In genomic region chr21:27132270-27132669, GRCh38 we compare ENCODE assay signal across 22 cellular contexts.
DNase-seq lines count a peak whose midpoint lies in the region; ATAC-seq, FAIRE-seq and TF ChIP-seq lines count a peak whose summit lies in the region.
"Had no signal": no experiment of that assay in that cellular context is flagged by ENCODE, and none has a peak within 500 bp of the region (broad histone marks: within the 10 kb centered on the region; RNA-seq: fewer than 3 reads in every experiment).

No MANE protein-coding gene starts in this region.

- no peak for TF ChIP-seq RAD21 in H1 (IDR thresholded peaks at IDR 0.05 in 1 of 2, conservative IDR thresholded peaks at IDR 0.05 in 1 of 2; ENCODE audit: low read depth in 2 of 2, low read length in 2 of 2)

- ATAC-seq in psoas muscle, result no peak
- ATAC-seq: effector memory CD8-positive, alpha-beta T cell; gastroesophageal sphincter; Panc1 had no signal

- TF ChIP-seq POLR2A in H1 (IDR thresholded peaks at IDR 0.05; ENCODE audit: control extremely low read depth in 1 of 2, low read depth in 2 of 2, low read length in 2 of 2) (no peak), breast epithelium (IDR thresholded peaks at IDR 0.05) (no peak)

- H4K91ac ChIP-seq in H1 (replicated peaks; ENCODE audit: insufficient read length, low read length), result no peak overlapping the region

- WGBS in H1 (ENCODE audit: extremely low coverage in 1 of 2, insufficient coverage in 1 of 2, insufficient read length in 1 of 2, insufficient replicate concordance in 2 of 2, low coverage in 1 of 2, low lambda C conversion rate in 2 of 2, missing lambda C conversion rate in 1 of 2), 2 experiments, result 91% methylated on average over 2 of the region's 2 CpGs; no CpG with 5 or more reads in 1 of the 2 experiments
- no CpG with 5 or more reads among the region's 2 CpGs for WGBS in mesendoderm (ENCODE audit: extremely low coverage, insufficient coverage, low lambda C conversion rate)
- 51 to 75% (median 63%) methylated on average over 2 of the region's 2 CpGs for WGBS in psoas muscle, 3 donors

- H4K20me1 ChIP-seq in H1 (replicated peaks in 1 of 2; ENCODE audit: control insufficient read depth in 1 of 2, insufficient read depth in 2 of 2, low read length in 2 of 2), result no peaks in the 10 kb centered on the region

- no peak overlapping the region for H2AFZ ChIP-seq in H1 (ENCODE audit: low read length)

- H2AK5ac ChIP-seq in H1 (ENCODE audit: low read depth, low read length) (no peak overlapping the region), mesendoderm (ENCODE audit: low read length) (no peak overlapping the region)

- H4K5ac ChIP-seq in H1 (ENCODE audit: insufficient read length, low read depth, low read length), result no peak overlapping the region
- no peak overlapping the region for H4K5ac ChIP-seq in mesendoderm (ENCODE audit: low read length)

- no peak for TF ChIP-seq EP300 in H1 (IDR thresholded peaks at IDR 0.05; ENCODE audit: borderline replicate concordance in 1 of 2, low read depth in 2 of 2, low read length in 2 of 2)

- H2BK12ac ChIP-seq in H1 (ENCODE audit: low read depth, low read length), result no peak overlapping the region

- H2BK5ac ChIP-seq in H1 (ENCODE audit: low read depth, low read length) (no peak overlapping the region), mesendoderm (ENCODE audit: low read length) (no peak overlapping the region)

- H3K56ac ChIP-seq in H1 (replicated peaks; ENCODE audit: insufficient read length, low read depth, low read length), result no peak overlapping the region
- H3K56ac ChIP-seq in mesendoderm (ENCODE audit: low read length), result no peak overlapping the region

- H3K79me2 ChIP-seq in H1 (ENCODE audit: control insufficient read depth in 1 of 2, insufficient read depth in 2 of 2, low read length in 2 of 2) (no peaks in the 10 kb centered on the region), mesendoderm (ENCODE audit: control insufficient read depth, insufficient read depth, low read length) (no peaks in the 10 kb centered on the region)

- TF ChIP-seq CTCF in AG04450 (IDR thresholded peaks at IDR 0.05; ENCODE audit: low read depth, low read length) (no peak), H1 (IDR thresholded peaks at IDR 0.05; ENCODE audit: control extremely low read depth in 1 of 3, insufficient read depth in 1 of 3, low read depth in 1 of 3, low read length in 3 of 3) (no peak), psoas muscle (IDR thresholded peaks at IDR 0.05) (no peak), breast epithelium (IDR thresholded peaks at IDR 0.05) (no peak)

- intact Hi-C loops in psoas muscle (cut with DNase I) (no loop called here), breast epithelium (cut with DNase I; ENCODE audit: low total_unique reads) (no loop called here)

- H3K4me1 ChIP-seq in H1 (replicated peaks in 1 of 4; ENCODE audit: control insufficient read depth in 3 of 4, insufficient read depth in 4 of 4, low read length in 3 of 4) (no peaks in the 10 kb centered on the region), mesendoderm (ENCODE audit: control insufficient read depth, low read depth, low read length) (no peaks in the 10 kb centered on the region), psoas muscle (no peaks in the 10 kb centered on the region), breast epithelium (no peaks in the 10 kb centered on the region)
- H3K4me1 ChIP-seq: gastroesophageal sphincter, vagina had no signal

- H2BK15ac ChIP-seq in H1 (ENCODE audit: low read length) (no peak overlapping the region), mesendoderm (replicated peaks; ENCODE audit: low read depth) (no peak overlapping the region)

- POLR2A ChIA-PET in AG04450 (lab: Yijun Ruan, JAX), result interaction anchor here (1.0 to 1.1 kb wide), 2 partner anchors 93 to 165 kb away, joined by 3 read pairs; partner anchors contain the start of gene ADAMTS5
- POLR2A ChIA-PET in H1 (lab: Charles Lee; ENCODE audit: partially characterized antibody), result no interaction called here

- H3K23me2 ChIP-seq in H1 (ENCODE audit: low read depth, low read length), result no peaks in the 10 kb centered on the region

- H3K27me3 ChIP-seq in AG04450 (ENCODE audit: control insufficient read depth, insufficient read depth, low read length) (no peaks in the 10 kb centered on the region), H1 (replicated peaks in 1 of 4; ENCODE audit: control insufficient read depth in 3 of 4, extremely low read depth in 1 of 4, insufficient read depth in 3 of 4, low read length in 3 of 4) (no peaks in the 10 kb centered on the region), mesendoderm (ENCODE audit: insufficient read depth, low read length, poor library complexity) (no peaks in the 10 kb centered on the region), psoas muscle (ENCODE audit: insufficient read depth in 3 of 3, low read length in 2 of 3) (no peaks in the 10 kb centered on the region), breast epithelium (no peaks in the 10 kb centered on the region)
- H3K27me3 ChIP-seq: brain microvascular endothelial cell, gastroesophageal sphincter, vagina had no signal

- H4K8ac ChIP-seq in H1 (ENCODE audit: extremely low read depth, insufficient read depth, low read length) (no peak overlapping the region), mesendoderm (ENCODE audit: low read depth, low read length) (no peak overlapping the region)

- H3K4me2 ChIP-seq in H1 (ENCODE audit: insufficient read depth in 1 of 2, low read depth in 2 of 2, low read length in 2 of 2) (no peak overlapping the region), mesendoderm (ENCODE audit: low read length) (no peak overlapping the region)
- H3K4me2 ChIP-seq: SK-N-SH had no signal

- H3K9ac ChIP-seq in H1 (replicated peaks in 1 of 4; ENCODE audit: extremely low read depth in 1 of 4, low read depth in 3 of 4, low read length in 3 of 4), result no peak overlapping the region
- no peak overlapping the region for H3K9ac ChIP-seq in mesendoderm (ENCODE audit: low read length)
- H3K9ac ChIP-seq: SK-N-SH had no signal

- H3K9me3 ChIP-seq in AG04450 (ENCODE audit: control insufficient read depth, insufficient read depth, low read length) (no peaks in the 10 kb centered on the region), H1 (ENCODE audit: insufficient read depth in 2 of 2, low read depth in 1 of 2, low read length in 1 of 2) (no peaks in the 10 kb centered on the region), psoas muscle (no peaks in the 10 kb centered on the region), breast epithelium (no peaks in the 10 kb centered on the region)
- H3K9me3 ChIP-seq: gastroesophageal sphincter, SK-N-SH, vagina had no signal

- no peaks in the 10 kb centered on the region for H3K36me3 ChIP-seq in H1 (ENCODE audit: control insufficient read depth in 2 of 4, insufficient read depth in 4 of 4, low read length in 3 of 4)
- H3K36me3 ChIP-seq in mesendoderm (ENCODE audit: control insufficient read depth, insufficient read depth, low read length), result no peaks in the 10 kb centered on the region
- no peaks in the 10 kb centered on the region for H3K36me3 ChIP-seq in psoas muscle (ENCODE audit: insufficient read depth in 1 of 2, low read depth in 1 of 2)
- H3K36me3 ChIP-seq in breast epithelium, result no peaks in the 10 kb centered on the region
- H3K36me3 ChIP-seq: brain microvascular endothelial cell, gastroesophageal sphincter, vagina had no signal

- CTCF ChIA-PET in AG04450 (lab: Charles Lee) (no interaction called here), H1 (lab: Charles Lee; ENCODE audit: partially characterized antibody) (interaction anchor here (0.6 kb wide), 1 partner anchor 365 kb away, joined by 3 read pairs; no protein-coding TSS in a partner anchor)

- H3K23ac ChIP-seq in H1 (ENCODE audit: insufficient read length), result no peak overlapping the region
- H3K23ac ChIP-seq in mesendoderm (ENCODE audit: low read length), result no peak overlapping the region

- DNase-seq in AG04450 (ENCODE audit: low read depth, low spot score) (peak; percentile 51), NCI-H226 (peak; percentile 22), H1 (ENCODE audit: low read depth in 1 of 2, low spot score in 2 of 2) (no peak), mesendoderm (peak; percentile 19), psoas muscle (no peak), breast epithelium (ENCODE audit: low spot score in 2 of 2) (no peak), NCI-H510A treated with DMSO at 0.1 percent for 48 hours (lab: John Stamatoyannopoulos, UW) (no peak), ecto neural progenitor cell (ENCODE audit: low spot score) (no peak)
- DNase-seq: activated CD4-positive, alpha-beta T cell treated with anti-CD3 and anti-CD28 coated beads for 4 hours; brain microvascular endothelial cell; effector memory CD8-positive, alpha-beta T cell; H7; mammary epithelial cell; NCI-H1694 treated with DMSO at 0.1 percent for 48 hours; nephron progenitor cell; retina; SK-N-SH; stimulated activated CD4-positive, alpha-beta T cell treated with anti-CD3 and anti-CD28 coated beads, Interleukin-1b, Interleukin-23, amount 100 ng/mL, for 48 hours had no signal

- H3K14ac ChIP-seq in H1 (ENCODE audit: insufficient read length), result no peak overlapping the region

- H3K4ac ChIP-seq in H1 (replicated peaks; ENCODE audit: insufficient read length, low read depth, low read length) (no peak overlapping the region), mesendoderm (ENCODE audit: low read depth, low read length) (no peak overlapping the region)

- no peak overlapping the region for H2BK120ac ChIP-seq in H1 (replicated peaks; ENCODE audit: low read depth, low read length)
- no peak overlapping the region for H2BK120ac ChIP-seq in mesendoderm (ENCODE audit: low read depth, low read length)

- H3K18ac ChIP-seq in H1 (ENCODE audit: extremely low read depth, low read length), result no peak overlapping the region
- H3K18ac ChIP-seq in mesendoderm (ENCODE audit: low read length), result no peak overlapping the region

- H3K27ac ChIP-seq in AG04450 (ENCODE audit: low read depth, low read length), result no peak overlapping the region
- H3K27ac ChIP-seq in H1 (ENCODE audit: low read depth, low read length), result no peak overlapping the region
- H3K27ac ChIP-seq in mesendoderm (ENCODE audit: low read depth, low read length), result no peak overlapping the region
- H3K27ac ChIP-seq in psoas muscle, result no peak overlapping the region
- no peak overlapping the region for H3K27ac ChIP-seq in breast epithelium
- H3K27ac ChIP-seq: brain microvascular endothelial cell, gastroesophageal sphincter, vagina had no signal

- no peak for FAIRE-seq in H1 (lab: Jason Lieb, UNC)
- FAIRE-seq: GM12892 had no signal

- H3K4me3 ChIP-seq in AG04450 (ENCODE audit: low read depth, low read length) (no peak overlapping the region), H1 (ENCODE audit: extremely low read depth in 1 of 4, insufficient read depth in 2 of 4, low read depth in 3 of 4, low read length in 4 of 4) (no peak overlapping the region), mesendoderm (ENCODE audit: low read length) (no peak overlapping the region), psoas muscle (no peak overlapping the region), breast epithelium (no peak overlapping the region)
- H3K4me3 ChIP-seq: gastroesophageal sphincter, vagina had no signal

- no peak overlapping the region for H2BK20ac ChIP-seq in H1 (ENCODE audit: low read length)

- H3K79me1 ChIP-seq in H1 (ENCODE audit: low read depth, low read length), result no peaks in the 10 kb centered on the region
- no peaks in the 10 kb centered on the region for H3K79me1 ChIP-seq in mesendoderm (ENCODE audit: low read length)

TF ChIP-seq in H1, 55 proteins besides CTCF, POLR2A, EP300 and RAD21:
- TF ChIP-seq TAF1 (IDR thresholded peaks at IDR 0.05; ENCODE audit: low read depth, low read length) (no peak), CEBPB (IDR thresholded peaks at IDR 0.05; ENCODE audit: low read depth, low read length) (peak; percentile 71; the same call in 1 of the 2 replicates)

Comparison
In these comparisons a context has a peak if more than half of its experiments do, and no peak if none do; other contexts are left out.
1. DNase-seq: peak in AG04450 (single experiment), NCI-H226 (single experiment) and mesendoderm (single experiment); none in H1 (0 of 2), psoas muscle (0 of 2), breast epithelium (0 of 2), NCI-H510A treated with DMSO at 0.1 percent for 48 hours (single experiment) and ecto neural progenitor cell (single experiment).